Comparison of ENCODE assay signal across 10 cellular contexts in the genomic region with DNA sequence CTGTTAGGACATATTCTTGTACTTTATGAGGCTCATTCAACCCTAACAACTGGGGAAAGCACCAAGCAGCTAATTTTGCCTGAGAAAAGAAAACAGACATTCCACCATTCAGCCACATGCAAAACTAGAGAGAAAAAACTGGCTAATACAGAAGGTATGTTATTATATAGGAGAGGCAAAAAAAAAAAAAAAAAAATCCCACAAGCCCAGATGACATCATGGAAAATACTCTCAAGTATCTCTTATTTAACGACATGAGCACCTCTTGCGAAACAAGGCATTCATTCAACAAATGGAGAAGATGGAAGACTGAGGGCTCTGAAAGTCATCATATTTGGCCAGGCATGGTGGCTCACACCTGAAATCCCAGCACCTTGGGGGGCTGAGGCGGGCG.
DNase-seq lines count a peak whose midpoint lies in the region; ATAC-seq and TF ChIP-seq lines count a peak whose summit lies in the region.
"Had no signal": no experiment of that assay in that cellular context is flagged by ENCODE, and none has a peak within 500 bp of the region (broad histone marks: within the 10 kb centered on the region; RNA-seq: fewer than 3 reads in every experiment).

No MANE protein-coding gene starts in this region.

- in situ Hi-C loops in brain microvascular endothelial cell (cut with HindIII; ENCODE audit: low pct_ligation_motif_present, low sequenced_read_pairs) = no loop called here

- peaks cover 10% of the 10 kb centered on the region for H3K27me3 Mint-ChIP-seq in activated T-helper 2 cell treated with anti-CD3 and anti-CD28 coated beads, Interferon-gamma antibody, Interleukin-2, Interleukin-4, amounts not matched to agents 10 μg/mL and 5 μg/mL and 100 μg/mL, durations not matched to agents 14 hours and 24 hours and 36 hours (ENCODE audit: low read depth)
- no peaks in the 10 kb centered on the region for H3K27me3 Mint-ChIP-seq in activated naive CD4-positive, alpha-beta T cell treated with anti-CD3 and anti-CD28 coated beads, Interleukin-2, amount 10 ng/mL, durations not matched to agents 7 days and 5 days

- intact Hi-C loops in sciatic nerve (cut with DNase I) = loop anchor here (10.0 kb wide), 1 partner anchor 129 kb away; no protein-coding TSS in a partner anchor
- intact Hi-C loops in activated T-helper 2 cell treated with anti-CD3 and anti-CD28 coated beads, Interferon-gamma antibody, Interleukin-2, Interleukin-4, amounts not matched to agents 10 μg/mL and 5 μg/mL and 100 μg/mL, durations not matched to agents 14 hours and 24 hours and 36 hours (cut with micrococcal nuclease) = no loop called here
- intact Hi-C loops in right cardiac atrium (cut with DNase I) = loop anchor here in 3 of 4 donors (10.0 kb wide), 3 partner anchors 101 to 129 kb away; no protein-coding TSS in a partner anchor
- intact Hi-C loops in tibial artery (cut with DNase I; ENCODE audit: low total_unique reads) = no loop called here

- TF ChIP-seq CTCF in brain microvascular endothelial cell (IDR thresholded peaks at IDR 0.05; ENCODE audit: low read depth, low read length, missing control alignments) (no peak), tibial artery (IDR thresholded peaks at IDR 0.05) (no peak)

- 80% methylated on average over 4 of the region's 4 CpGs for WGBS in right cardiac atrium

- peak overlapping the region; percentile 61 for H3K27ac ChIP-seq in brain microvascular endothelial cell
- no peak overlapping the region for H3K27ac ChIP-seq in right cardiac atrium (ENCODE audit: low read length)
- H3K27ac ChIP-seq in tibial artery = no peak overlapping the region

- H3K27me3 ChIP-seq in brain microvascular endothelial cell (replicated peaks) (no peaks in the 10 kb centered on the region), right cardiac atrium (ENCODE audit: control insufficient read depth, insufficient read depth) (no peaks in the 10 kb centered on the region), tibial artery (no peaks in the 10 kb centered on the region)

- H3K4me1 ChIP-seq in right cardiac atrium (ENCODE audit: control insufficient read depth, insufficient read depth, low read length) (peaks cover 3% of the 10 kb centered on the region), tibial artery (peaks cover 0 to 58% (median 30%) of the 10 kb centered on the region in 4 donors)

- DNase-seq in HS-5 (ENCODE audit: low read depth) = peak; percentile 68
- DNase-seq in brain microvascular endothelial cell = peak; percentile 60
- no peak for DNase-seq in sciatic nerve (ENCODE audit: low spot score)
- no peak for DNase-seq in activated T-helper 2 cell treated with anti-CD3 and anti-CD28 coated beads, Interferon-gamma antibody, Interleukin-2, Interleukin-4, amounts not matched to agents 10 μg/mL and 5 μg/mL and 100 μg/mL, durations not matched to agents 14 hours and 24 hours and 36 hours (ENCODE audit: low spot score)
- no peak for DNase-seq in right cardiac atrium
- no peak for DNase-seq in tibial artery
- no peak for DNase-seq in activated naive CD4-positive, alpha-beta T cell treated with anti-CD3 and anti-CD28 coated beads, Interleukin-2, amount 10 ng/mL, durations not matched to agents 7 days and 5 days
- DNase-seq: naive thymus-derived CD8-positive, alpha-beta T cell had no signal

- H3K4me3 Mint-ChIP-seq in activated T-helper 2 cell treated with anti-CD3 and anti-CD28 coated beads, Interferon-gamma antibody, Interleukin-2, Interleukin-4, amounts not matched to agents 10 μg/mL and 5 μg/mL and 100 μg/mL, durations not matched to agents 14 hours and 24 hours and 36 hours (ENCODE audit: low read depth) = no peak overlapping the region
- H3K4me3 Mint-ChIP-seq in activated naive CD4-positive, alpha-beta T cell treated with anti-CD3 and anti-CD28 coated beads, Interleukin-2, amount 10 ng/mL, durations not matched to agents 7 days and 5 days = no peak overlapping the region
- H3K4me3 Mint-ChIP-seq: brain; naive thymus-derived CD8-positive, alpha-beta T cell had no signal

- H3K4me3 ChIP-seq in brain microvascular endothelial cell (ENCODE audit: low read depth, low read length) (no peak overlapping the region), right cardiac atrium (ENCODE audit: low read length) (no peak overlapping the region), tibial artery (no peak overlapping the region)

- H3K9me3 Mint-ChIP-seq in activated T-helper 2 cell treated with anti-CD3 and anti-CD28 coated beads, Interferon-gamma antibody, Interleukin-2, Interleukin-4, amounts not matched to agents 10 μg/mL and 5 μg/mL and 100 μg/mL, durations not matched to agents 14 hours and 24 hours and 36 hours = no peaks in the 10 kb centered on the region
- H3K9me3 Mint-ChIP-seq in activated naive CD4-positive, alpha-beta T cell treated with anti-CD3 and anti-CD28 coated beads, Interleukin-2, amount 10 ng/mL, durations not matched to agents 7 days and 5 days = no peaks in the 10 kb centered on the region
- H3K9me3 Mint-ChIP-seq: naive thymus-derived CD8-positive, alpha-beta T cell had no signal

- no peak overlapping the region for H3K27ac Mint-ChIP-seq in activated T-helper 2 cell treated with anti-CD3 and anti-CD28 coated beads, Interferon-gamma antibody, Interleukin-2, Interleukin-4, amounts not matched to agents 10 μg/mL and 5 μg/mL and 100 μg/mL, durations not matched to agents 14 hours and 24 hours and 36 hours
- H3K27ac Mint-ChIP-seq in activated naive CD4-positive, alpha-beta T cell treated with anti-CD3 and anti-CD28 coated beads, Interleukin-2, amount 10 ng/mL, durations not matched to agents 7 days and 5 days = no peak overlapping the region
- H3K27ac Mint-ChIP-seq: naive thymus-derived CD8-positive, alpha-beta T cell had no signal

- H3K9me3 ChIP-seq in right cardiac atrium (ENCODE audit: control insufficient read depth, low read length) = no peaks in the 10 kb centered on the region
- H3K9me3 ChIP-seq in tibial artery = no peaks in the 10 kb centered on the region

- ATAC-seq in GM18867 (IDR thresholded peaks at IDR 0.05; ENCODE audit: unreplicated experiment) = peak; percentile 69
- peak; percentile 11 for ATAC-seq in sciatic nerve
- no peak for ATAC-seq in right cardiac atrium
- ATAC-seq: naive thymus-derived CD8-positive, alpha-beta T cell had no signal

- no peaks in the 10 kb centered on the region for H3K4me1 Mint-ChIP-seq in activated T-helper 2 cell treated with anti-CD3 and anti-CD28 coated beads, Interferon-gamma antibody, Interleukin-2, Interleukin-4, amounts not matched to agents 10 μg/mL and 5 μg/mL and 100 μg/mL, durations not matched to agents 14 hours and 24 hours and 36 hours (ENCODE audit: low read depth)
- H3K4me1 Mint-ChIP-seq in activated naive CD4-positive, alpha-beta T cell treated with anti-CD3 and anti-CD28 coated beads, Interleukin-2, amount 10 ng/mL, durations not matched to agents 7 days and 5 days = no peaks in the 10 kb centered on the region
- H3K4me1 Mint-ChIP-seq: naive thymus-derived CD8-positive, alpha-beta T cell had no signal

- H3K36me3 Mint-ChIP-seq in activated T-helper 2 cell treated with anti-CD3 and anti-CD28 coated beads, Interferon-gamma antibody, Interleukin-2, Interleukin-4, amounts not matched to agents 10 μg/mL and 5 μg/mL and 100 μg/mL, durations not matched to agents 14 hours and 24 hours and 36 hours (ENCODE audit: low read depth) = no peaks in the 10 kb centered on the region
- H3K36me3 Mint-ChIP-seq in activated naive CD4-positive, alpha-beta T cell treated with anti-CD3 and anti-CD28 coated beads, Interleukin-2, amount 10 ng/mL, durations not matched to agents 7 days and 5 days = no peaks in the 10 kb centered on the region
- H3K36me3 Mint-ChIP-seq: naive thymus-derived CD8-positive, alpha-beta T cell had no signal

- peaks cover 14% of the 10 kb centered on the region for H3K36me3 ChIP-seq in brain microvascular endothelial cell (replicated peaks)
- H3K36me3 ChIP-seq in tibial artery = peaks cover 7 to 16% (median 12%) of the 10 kb centered on the region in 3 donors

- CTCF ChIA-PET in activated naive CD4-positive, alpha-beta T cell treated with anti-CD3 and anti-CD28 coated beads, Interleukin-2, amount 10 ng/mL, durations not matched to agents 7 days and 5 days (lab: Charles Lee) = no interaction called here

Comparison
In these comparisons a context has a peak if more than half of its experiments do, and no peak if none do; other contexts are left out.
1. ATAC-seq: peak in GM18867 (single experiment) and sciatic nerve (single experiment); none in right cardiac atrium (0 of 2).
2. DNase-seq: peak in HS-5 (single experiment) and brain microvascular endothelial cell (single experiment); none in sciatic nerve (single experiment), activated T-helper 2 cell treated with anti-CD3 and anti-CD28 coated beads, Interferon-gamma antibody, Interleukin-2, Interleukin-4, amounts not matched to agents 10 μg/mL and 5 μg/mL and 100 μg/mL, durations not matched to agents 14 hours and 24 hours and 36 hours (single experiment), right cardiac atrium (0 of 3), tibial artery (0 of 2) and activated naive CD4-positive, alpha-beta T cell treated with anti-CD3 and anti-CD28 coated beads, Interleukin-2, amount 10 ng/mL, durations not matched to agents 7 days and 5 days (single experiment).
3. intact Hi-C loops: an anchor here in sciatic nerve (10.0 kb wide) and right cardiac atrium (10.0 kb wide); none called in activated T-helper 2 cell treated with anti-CD3 and anti-CD28 coated beads, Interferon-gamma antibody, Interleukin-2, Interleukin-4, amounts not matched to agents 10 μg/mL and 5 μg/mL and 100 μg/mL, durations not matched to agents 14 hours and 24 hours and 36 hours and tibial artery.